In genomic region chr14:68376067-68376810, GRCh38 we compare ENCODE assay signal across 12 cellular contexts.
DNase-seq lines count a peak whose midpoint lies in the region; ATAC-seq and TF ChIP-seq lines count a peak whose summit lies in the region.
"Had no signal": no experiment of that assay in that cellular context is flagged by ENCODE, and none has a peak within 500 bp of the region (broad histone marks: within the 10 kb centered on the region; RNA-seq: fewer than 3 reads in every experiment).

No MANE protein-coding gene starts in this region.

- H3K4me3 Mint-ChIP-seq in memory B cell: no peak overlapping the region
- H3K4me3 Mint-ChIP-seq in activated naive CD4-positive, alpha-beta T cell treated with anti-CD3 and anti-CD28 coated beads for 36 hours: no peak overlapping the region

- TF ChIP-seq CTCF in SK-N-SH (IDR thresholded peaks at IDR 0.05) (no peak), adrenal gland (IDR thresholded peaks at IDR 0.05) (no peak), thoracic aorta (IDR thresholded peaks at IDR 0.05) (no peak)

- H3K4me1 Mint-ChIP-seq in memory B cell: peaks cover 43% of the 10 kb centered on the region
- H3K4me1 Mint-ChIP-seq in activated naive CD4-positive, alpha-beta T cell treated with anti-CD3 and anti-CD28 coated beads for 36 hours (ENCODE audit: low read depth): peaks cover 50% of the 10 kb centered on the region

- H3K9me3 ChIP-seq in SK-N-SH: no peaks in the 10 kb centered on the region
- no peaks in the 10 kb centered on the region for H3K9me3 ChIP-seq in adrenal gland (replicated peaks in 1 of 3)
- no peaks in the 10 kb centered on the region for H3K9me3 ChIP-seq in thoracic aorta

- H3K27ac Mint-ChIP-seq in memory B cell: peak overlapping the region; percentile 90
- no peak overlapping the region for H3K27ac Mint-ChIP-seq in activated naive CD4-positive, alpha-beta T cell treated with anti-CD3 and anti-CD28 coated beads for 36 hours

- H4K20me1 ChIP-seq in SK-N-SH (ENCODE audit: insufficient read depth): no peaks in the 10 kb centered on the region

- CTCF ChIA-PET in SK-N-SH (lab: Yijun Ruan, JAX): interaction anchor here (1.7 kb wide), 1 partner anchor 10 kb away, joined by 4 read pairs; no protein-coding TSS in a partner anchor
- CTCF ChIA-PET in activated naive CD4-positive, alpha-beta T cell treated with anti-CD3 and anti-CD28 coated beads for 36 hours (lab: Charles Lee): interaction anchor here (0.6 to 0.9 kb wide), 3 partner anchors 15 to 127 kb away, joined by 3 to 5 read pairs (median 3); no protein-coding TSS in a partner anchor

- TF ChIP-seq POLR2A in adrenal gland (IDR thresholded peaks at IDR 0.05): no peak

- no peak overlapping the region for H3K4me3 ChIP-seq in SK-N-SH (ENCODE audit: low read depth in 2 of 2, low read length in 1 of 2)
- no peak overlapping the region for H3K4me3 ChIP-seq in adrenal gland
- H3K4me3 ChIP-seq in thoracic aorta: no peak overlapping the region

- H3K4me1 ChIP-seq in SK-N-SH (ENCODE audit: control insufficient read depth in 1 of 2, insufficient read depth in 2 of 2, low read depth in 1 of 2, low read length in 1 of 2) (peaks cover 11 to 14% of the 10 kb centered on the region in 2 experiments; a peak in 3 of 4 replicates), adrenal gland (replicated peaks in 1 of 2) (peaks cover 0 to 12% of the 10 kb centered on the region in 2 donors), thoracic aorta (ENCODE audit: control insufficient read depth in 1 of 2, low read depth in 2 of 2) (peaks cover 24 to 46% of the 10 kb centered on the region in 2 donors)

- H3F3A ChIP-seq in SK-N-SH (replicated peaks; ENCODE audit: insufficient read depth): peaks cover 3% of the 10 kb centered on the region

- H3K27me3 Mint-ChIP-seq in memory B cell: no peaks in the 10 kb centered on the region
- no peaks in the 10 kb centered on the region for H3K27me3 Mint-ChIP-seq in activated naive CD4-positive, alpha-beta T cell treated with anti-CD3 and anti-CD28 coated beads for 36 hours (ENCODE audit: low read depth)

- H3K27me3 ChIP-seq in SK-N-SH (ENCODE audit: insufficient read depth) (no peaks in the 10 kb centered on the region), adrenal gland (no peaks in the 10 kb centered on the region), thoracic aorta (replicated peaks; ENCODE audit: insufficient read depth) (no peaks in the 10 kb centered on the region)

- no peak for ATAC-seq in SK-N-SH treated with all-trans-retinoic acid at 6 μM for 48 hours
- no peak for ATAC-seq in memory B cell (ENCODE audit: low read depth)
- no peak for ATAC-seq in thoracic aorta (ENCODE audit: insufficient number of reproducible peaks, low FRiP score, low read depth)
- ATAC-seq in HG02588 (IDR thresholded peaks at IDR 0.05; ENCODE audit: unreplicated experiment): no peak

- no peak overlapping the region for H3K4me2 ChIP-seq in SK-N-SH

- H3K27ac ChIP-seq in SK-N-SH (ENCODE audit: low read depth in 2 of 2, low read length in 1 of 2): no peak overlapping the region
- H3K27ac ChIP-seq in adrenal gland: peak overlapping the region in 3 of 5 donors; percentile 46 to 69 (median 67)
- H3K27ac ChIP-seq in thoracic aorta: peak overlapping the region; percentile 7 to 56

- no peak overlapping the region for H3K9ac ChIP-seq in SK-N-SH

- POLR2A ChIA-PET in SK-N-SH (lab: Yijun Ruan, JAX): no interaction called here

- peaks cover 1% of the 10 kb centered on the region for H3K9me3 Mint-ChIP-seq in memory B cell
- H3K9me3 Mint-ChIP-seq in activated naive CD4-positive, alpha-beta T cell treated with anti-CD3 and anti-CD28 coated beads for 36 hours: no peaks in the 10 kb centered on the region

- no peak for TF ChIP-seq RAD21 in SK-N-SH (IDR thresholded peaks at IDR 0.05; ENCODE audit: low read length)

- no peaks in the 10 kb centered on the region for H3K79me2 ChIP-seq in SK-N-SH (ENCODE audit: insufficient read depth)

- DNase-seq in SK-N-SH: no peak
- no peak for DNase-seq in adrenal gland
- no peak for DNase-seq in memory B cell (ENCODE audit: low spot score in 2 of 2)
- no peak for DNase-seq in thoracic aorta (ENCODE audit: low spot score)
- no peak for DNase-seq in MV-4-11 (lab: John Stamatoyannopoulos, UW)
- DNase-seq in activated naive CD4-positive, alpha-beta T cell treated with anti-CD3 and anti-CD28 coated beads for 36 hours: no peak
- DNase-seq: 8988T; NCI-H1436 treated with DMSO at 0.1 percent for 48 hours; NK-92 treated with Interleukin-12 subunit alpha and Interleukin-12 subunit beta, amount 100 ng/mL, for 24 hours; stimulated activated naive CD4-positive, alpha-beta T cell treated with Interleukin-2 at 50 U/mL for 16 hours had no signal

- WGBS in SK-N-SH (ENCODE audit: low lambda C conversion rate): 87% methylated on average over 2 of the region's 2 CpGs
- WGBS in adrenal gland, 4 donors: 79 to 89% (median 82%) methylated on average over 2 of the region's 2 CpGs

- no peaks in the 10 kb centered on the region for H3K9me2 ChIP-seq in SK-N-SH

- H3K36me3 ChIP-seq in SK-N-SH (replicated peaks in 1 of 2; ENCODE audit: control insufficient read depth in 1 of 2, insufficient read depth in 2 of 2, low read length in 1 of 2) (no peaks in the 10 kb centered on the region), adrenal gland (replicated peaks in 1 of 2) (no peaks in the 10 kb centered on the region), thoracic aorta (no peaks in the 10 kb centered on the region)

- TF ChIP-seq EP300 in SK-N-SH (IDR thresholded peaks at IDR 0.05; ENCODE audit: borderline replicate concordance in 1 of 2, low read depth in 1 of 2, low read length in 1 of 2): peak in 1 of 2 experiments; percentile 8; a peak in 1 of 4 replicates

- no peaks in the 10 kb centered on the region for H3K36me3 Mint-ChIP-seq in memory B cell
- no peaks in the 10 kb centered on the region for H3K36me3 Mint-ChIP-seq in activated naive CD4-positive, alpha-beta T cell treated with anti-CD3 and anti-CD28 coated beads for 36 hours (ENCODE audit: low read depth)

- no peak overlapping the region for H2AFZ ChIP-seq in SK-N-SH (ENCODE audit: low read depth)

- intact Hi-C loops in adrenal gland (cut with DNase I): loop anchor here in 1 of 2 donors (10.0 kb wide), 1 partner anchor 71 kb away; no protein-coding TSS in a partner anchor
- intact Hi-C loops in activated naive CD4-positive, alpha-beta T cell treated with anti-CD3 and anti-CD28 coated beads for 36 hours (cut with micrococcal nuclease): loop anchor here (5.0 to 10.0 kb wide), 2 partner anchors 409 to 466 kb away; no protein-coding TSS in a partner anchor

TF ChIP-seq in SK-N-SH, 30 proteins besides CTCF, POLR2A, EP300 and RAD21 (continues in another document):
- TF ChIP-seq JUND (IDR thresholded peaks at IDR 0.05) (no peak), TAF1 (IDR thresholded peaks at IDR 0.05; ENCODE audit: borderline replicate concordance, low read depth, low read length) (no peak), CHD2 (IDR thresholded peaks at IDR 0.05; ENCODE audit: low read length, partially characterized antibody) (no peak), EZH2phosphoT487 (IDR thresholded peaks at IDR 0.05; ENCODE audit: borderline replicate concordance, low read depth) (no peak), TCF12 (IDR thresholded peaks at IDR 0.05) (peak; percentile 52), MXI1 (IDR thresholded peaks at IDR 0.05; ENCODE audit: low read depth, low read length) (no peak), FOXJ3 (CRISPR knock-in tag; IDR thresholded peaks at IDR 0.05) (no peak), MEF2A (IDR thresholded peaks at IDR 0.05; ENCODE audit: borderline replicate concordance, low read depth) (no peak)
- TF ChIP-seq, protein P1, sequence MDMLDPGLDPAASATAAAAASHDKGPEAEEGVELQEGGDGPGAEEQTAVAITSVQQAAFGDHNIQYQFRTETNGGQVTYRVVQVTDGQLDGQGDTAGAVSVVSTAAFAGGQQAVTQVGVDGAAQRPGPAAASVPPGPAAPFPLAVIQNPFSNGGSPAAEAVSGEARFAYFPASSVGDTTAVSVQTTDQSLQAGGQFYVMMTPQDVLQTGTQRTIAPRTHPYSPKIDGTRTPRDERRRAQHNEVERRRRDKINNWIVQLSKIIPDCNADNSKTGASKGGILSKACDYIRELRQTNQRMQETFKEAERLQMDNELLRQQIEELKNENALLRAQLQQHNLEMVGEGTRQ (IDR thresholded peaks at IDR 0.05; ENCODE audit: borderline replicate concordance, low read depth, low read length): no peak

TF ChIP-seq in SK-N-SH treated with all-trans-retinoic acid at 6 μM for 48 hours, 23 proteins besides CTCF, POLR2A, EP300 and RAD21:
- TF ChIP-seq ZNF8 (CRISPR knock-in tag; IDR thresholded peaks at IDR 0.05) (no peak), OSR1 (CRISPR knock-in tag; IDR thresholded peaks at IDR 0.05) (no peak), ZNF565 (CRISPR knock-in tag; conservative IDR thresholded peaks at IDR 0.05; ENCODE audit: low read depth) (no peak), TOX (CRISPR knock-in tag; IDR thresholded peaks at IDR 0.05; ENCODE audit: borderline replicate concordance) (no peak)
- TF ChIP-seq, protein P2, sequence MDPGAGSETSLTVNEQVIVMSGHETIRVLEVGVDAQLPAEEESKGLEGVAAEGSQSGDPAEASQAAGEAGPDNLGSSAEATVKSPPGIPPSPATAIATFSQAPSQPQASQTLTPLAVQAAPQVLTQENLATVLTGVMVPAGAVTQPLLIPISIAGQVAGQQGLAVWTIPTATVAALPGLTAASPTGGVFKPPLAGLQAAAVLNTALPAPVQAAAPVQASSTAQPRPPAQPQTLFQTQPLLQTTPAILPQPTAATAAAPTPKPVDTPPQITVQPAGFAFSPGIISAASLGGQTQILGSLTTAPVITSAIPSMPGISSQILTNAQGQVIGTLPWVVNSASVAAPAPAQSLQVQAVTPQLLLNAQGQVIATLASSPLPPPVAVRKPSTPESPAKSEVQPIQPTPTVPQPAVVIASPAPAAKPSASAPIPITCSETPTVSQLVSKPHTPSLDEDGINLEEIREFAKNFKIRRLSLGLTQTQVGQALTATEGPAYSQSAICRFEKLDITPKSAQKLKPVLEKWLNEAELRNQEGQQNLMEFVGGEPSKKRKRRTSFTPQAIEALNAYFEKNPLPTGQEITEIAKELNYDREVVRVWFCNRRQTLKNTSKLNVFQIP (CRISPR knock-in tag; IDR thresholded peaks at IDR 0.05; ENCODE audit: borderline replicate concordance, low read depth): no peak

Comparison
In these comparisons a context has a peak if more than half of its experiments do, and no peak if none do; other contexts are left out.
1. H3K27ac ChIP-seq: peak in adrenal gland (3 of 5) and thoracic aorta (2 of 2); none in SK-N-SH (0 of 2).